25 cellular contexts compared by ENCODE assay signal in the genomic region with DNA sequence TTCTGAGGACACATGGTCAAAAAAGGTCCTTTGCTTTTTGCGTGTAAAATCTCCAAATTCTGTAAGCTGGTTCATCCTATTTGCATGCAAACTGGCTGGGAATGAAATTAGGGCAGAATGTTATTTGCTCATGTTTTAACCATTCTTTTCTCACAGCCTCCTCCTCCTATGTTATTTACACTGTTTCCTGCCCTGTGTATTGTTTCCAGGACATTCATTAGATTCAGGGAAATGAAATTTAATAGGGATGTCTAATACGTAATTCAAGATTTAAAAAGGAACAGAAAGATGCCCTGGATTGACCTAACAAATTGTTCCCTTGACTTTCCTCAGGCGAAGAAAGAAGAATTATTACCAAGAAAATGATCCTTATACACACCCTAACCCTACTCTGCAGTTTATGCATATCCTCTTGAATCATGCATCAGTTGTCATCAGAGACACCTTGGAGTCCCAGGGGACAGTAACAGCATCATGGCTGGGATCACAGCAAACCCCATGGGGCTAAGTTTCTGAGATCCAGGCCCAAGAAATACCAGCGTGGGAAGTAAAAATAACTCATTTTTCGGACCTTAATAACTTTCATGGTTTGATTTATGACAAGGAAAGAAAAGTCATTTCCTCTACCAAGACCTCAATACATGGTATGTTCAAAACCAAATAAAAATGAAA. TPM values are rescaled to one million over a fixed set of nuclear protein-coding genes. Genes with fewer than 3 reads are reported as not detected.
DNase-seq lines count a peak whose midpoint lies in the region; ATAC-seq and TF ChIP-seq lines count a peak whose summit lies in the region.
"Had no signal": no experiment of that assay in that cellular context is flagged by ENCODE, and none has a peak within 500 bp of the region (broad histone marks: within the 10 kb centered on the region; RNA-seq: fewer than 3 reads in every experiment).

No MANE protein-coding gene starts in this region.

- H3K4me3 ChIP-seq in lower leg skin (ENCODE audit: low read depth, poor library complexity, severe bottlenecking), result no peak overlapping the region
- H3K4me3 ChIP-seq: breast epithelium, suprapubic skin had no signal

- intact Hi-C loops in lower leg skin (cut with DNase I; ENCODE audit: low total_unique reads), result no loop called here

- ATAC-seq in HG03432 (IDR thresholded peaks at IDR 0.05; ENCODE audit: unreplicated experiment), result peak; percentile 55
- ATAC-seq: left cardiac atrium had no signal

- no peaks in the 10 kb centered on the region for H3K27me3 Mint-ChIP-seq in glutamatergic neuron (ENCODE audit: unreplicated experiment)
- H3K27me3 Mint-ChIP-seq: activated T-cell treated with anti-CD3 and anti-CD28 coated beads, Interleukin-2, amount 50 U/mL, for 24 hours had no signal

- TF ChIP-seq CTCF in glutamatergic neuron (IDR thresholded peaks at IDR 0.05; ENCODE audit: partially characterized antibody, unreplicated experiment) (no peak), lower leg skin (IDR thresholded peaks at IDR 0.05) (no peak)

- WGBS in lower leg skin, 2 donors, result 59 to 60% methylated on average over 5 of the region's 5 CpGs

- H3K36me3 Mint-ChIP-seq in glutamatergic neuron (ENCODE audit: unreplicated experiment), result no peaks in the 10 kb centered on the region
- H3K36me3 Mint-ChIP-seq: activated naive CD4-positive, alpha-beta T cell treated with anti-CD3 and anti-CD28 coated beads, Interleukin-2, amount 10 ng/mL, durations not matched to agents 7 days and 5 days had no signal

- no peaks in the 10 kb centered on the region for H3K9me3 Mint-ChIP-seq in glutamatergic neuron (ENCODE audit: unreplicated experiment)

- H3K4me3 Mint-ChIP-seq in glutamatergic neuron (ENCODE audit: unreplicated experiment), result no peak overlapping the region
- H3K4me3 Mint-ChIP-seq: activated naive CD4-positive, alpha-beta T cell treated with anti-CD3 and anti-CD28 coated beads, Interleukin-2, amount 10 ng/mL, durations not matched to agents 7 days and 5 days; activated T-cell treated with anti-CD3 and anti-CD28 coated beads, Interleukin-2, amount 50 U/mL, for 24 hours; H9 had no signal

- no peaks in the 10 kb centered on the region for H3K4me1 Mint-ChIP-seq in glutamatergic neuron (ENCODE audit: low read depth, unreplicated experiment)

- peak overlapping the region; percentile 15 for H3K27ac Mint-ChIP-seq in glutamatergic neuron (ENCODE audit: unreplicated experiment)
- H3K27ac Mint-ChIP-seq: activated naive CD4-positive, alpha-beta T cell treated with anti-CD3 and anti-CD28 coated beads, Interleukin-2, amount 10 ng/mL, durations not matched to agents 7 days and 5 days; activated T-cell treated with anti-CD3 and anti-CD28 coated beads, Interleukin-2, amount 50 U/mL, for 24 hours; H9 had no signal

- TF ChIP-seq POLR2A in lower leg skin (IDR thresholded peaks at IDR 0.05), result no peak

- peak in 2 of 3 experiments; percentile 9 to 40 for DNase-seq in NCI-H1417 (lab: John Stamatoyannopoulos, UW)
- DNase-seq in NCI-H1417 treated with DMSO at 0.1 percent for 48 hours (lab: John Stamatoyannopoulos, UW), result no peak
- DNase-seq in NCI-H774 (lab: John Stamatoyannopoulos, UW), result peak; percentile 29
- DNase-seq in glutamatergic neuron, result no peak
- DNase-seq in lower leg skin (ENCODE audit: low spot score in 2 of 2), result no peak
- DNase-seq in SKM-1 (lab: John Stamatoyannopoulos, UW; ENCODE audit: unreplicated experiment), result no peak
- DNase-seq in COLO829 (ENCODE audit: low spot score), result no peak
- DNase-seq: 8988T; activated CD4-positive, alpha-beta T cell treated with anti-CD3 and anti-CD28 coated beads for 48 hours; activated naive CD4-positive, alpha-beta T cell treated with anti-CD3 and anti-CD28 coated beads, Interleukin-2, amount 10 ng/mL, durations not matched to agents 7 days and 5 days; activated T-cell treated with anti-CD3 and anti-CD28 coated beads, Interleukin-2, amount 50 U/mL, for 24 hours; amniotic stem cell; Caco-2; DND-41; H9; left cardiac atrium; NCI-H2029; NCI-H524; occipital lobe; SK-N-SH; stimulated activated CD4-positive, alpha-beta T cell treated with anti-CD3 and anti-CD28 coated beads, Interleukin-1b, Interleukin-23, amount 100 ng/mL, for 48 hours had no signal

RNA-seq across cellular contexts. Expression of gene B3GNT5, which starts 39.0 kb away (rescaled TPM):
- total RNA-seq in glutamatergic neuron (ENCODE audit: unreplicated experiment) (2.9 TPM), lower leg skin (10 to 100 TPM; 10.2 to 18.0 (median 13.1) TPM)

RNA-seq across cellular contexts. Expression of gene LAMP3, which starts 51.5 kb away (rescaled TPM):
- total RNA-seq in glutamatergic neuron (ENCODE audit: unreplicated experiment), result 1.4 TPM
- 1 to 10 TPM in 1 of 4 donors, under 1 TPM in 2, not detected in 1; 0.76 to 2.2 (median 0.91) TPM for total RNA-seq in lower leg skin
- total RNA-seq: mesenteric fat pad, occipital lobe had no signal

Comparison
In these comparisons a context has a peak if more than half of its experiments do, and no peak if none do; other contexts are left out.
1. DNase-seq: peak in NCI-H1417 (2 of 3) and NCI-H774 (single experiment); none in NCI-H1417 treated with DMSO at 0.1 percent for 48 hours (single experiment), glutamatergic neuron (single experiment), lower leg skin (0 of 2), SKM-1 (single experiment) and COLO829 (single experiment).